In the genomic region with DNA sequence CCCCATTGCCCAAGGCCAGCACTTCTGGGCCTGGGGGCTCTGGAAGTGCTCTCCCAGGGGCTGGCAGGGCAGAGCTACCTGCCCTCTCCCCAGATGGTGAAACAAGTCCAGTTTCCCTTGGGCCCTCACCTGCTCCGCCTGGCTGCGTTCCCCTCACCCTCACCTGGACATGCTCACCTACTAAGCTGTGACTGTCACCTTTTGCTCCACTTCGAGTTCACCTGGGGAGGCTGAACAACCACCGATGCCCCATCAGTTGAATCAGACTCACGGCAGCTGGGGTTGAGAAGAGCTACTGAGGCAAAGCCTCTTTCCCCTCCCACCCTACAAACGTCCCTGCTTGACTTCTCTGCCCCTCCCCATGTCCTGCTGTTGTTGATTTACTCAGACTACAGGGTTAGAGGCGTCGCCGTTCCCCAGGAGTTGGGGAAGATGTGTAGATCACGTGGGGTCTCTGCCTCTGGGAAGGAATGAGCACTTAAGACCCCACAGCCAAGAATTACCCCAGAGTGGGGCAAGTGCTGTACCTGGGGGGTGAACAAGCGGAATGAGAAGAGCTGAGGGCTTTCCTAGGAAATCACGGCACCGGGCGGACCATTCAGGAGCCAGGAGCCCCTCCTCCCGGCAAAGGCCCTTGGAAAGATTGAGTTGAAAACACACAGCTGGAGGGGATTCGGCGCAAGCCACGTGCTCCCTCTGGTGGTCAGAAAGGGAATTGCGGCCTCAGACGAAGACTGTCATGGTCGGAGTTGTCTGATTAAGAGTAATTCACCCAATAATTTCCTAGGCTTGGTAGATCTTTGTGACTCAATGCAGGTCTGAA, we compare ENCODE assay signal across 8 cellular contexts. TPM values are rescaled to one million over a fixed set of nuclear protein-coding genes. Genes with fewer than 3 reads are reported as not detected.
DNase-seq lines count a peak whose midpoint lies in the region; ATAC-seq lines count a peak whose summit lies in the region.

No MANE protein-coding gene starts in this region.

- CTCF ChIA-PET in activated CD4-positive, alpha-beta memory T cell treated with anti-CD3 and anti-CD28 coated beads, Interleukin-2, amount 10 ng/mL, durations not matched to agents 7 days and 5 days (lab: Charles Lee), result interaction anchor here (0.9 to 10.3 kb wide), 28 partner anchors 7 to 643 kb away, joined by 3 to 189 read pairs (median 4); a partner anchor contains a TSS

- no peaks in the 10 kb centered on the region for H3K36me3 Mint-ChIP-seq in activated CD4-positive, alpha-beta memory T cell treated with anti-CD3 and anti-CD28 coated beads, Interleukin-2, amount 10 ng/mL, durations not matched to agents 7 days and 5 days (ENCODE audit: low read depth)

- ATAC-seq in HG03196 (IDR thresholded peaks at IDR 0.05; ENCODE audit: unreplicated experiment), result peak; percentile 26

- peaks cover 65% of the 10 kb centered on the region for H3K4me1 Mint-ChIP-seq in activated CD4-positive, alpha-beta memory T cell treated with anti-CD3 and anti-CD28 coated beads, Interleukin-2, amount 10 ng/mL, durations not matched to agents 7 days and 5 days

- peak overlapping the region; percentile 73 for H3K27ac Mint-ChIP-seq in activated CD4-positive, alpha-beta memory T cell treated with anti-CD3 and anti-CD28 coated beads, Interleukin-2, amount 10 ng/mL, durations not matched to agents 7 days and 5 days

- H3K9me3 Mint-ChIP-seq in activated CD4-positive, alpha-beta memory T cell treated with anti-CD3 and anti-CD28 coated beads, Interleukin-2, amount 10 ng/mL, durations not matched to agents 7 days and 5 days, result no peaks in the 10 kb centered on the region

- no peak overlapping the region for H3K4me3 Mint-ChIP-seq in activated CD4-positive, alpha-beta memory T cell treated with anti-CD3 and anti-CD28 coated beads, Interleukin-2, amount 10 ng/mL, durations not matched to agents 7 days and 5 days

- H3K27me3 Mint-ChIP-seq in activated CD4-positive, alpha-beta memory T cell treated with anti-CD3 and anti-CD28 coated beads, Interleukin-2, amount 10 ng/mL, durations not matched to agents 7 days and 5 days, result no peaks in the 10 kb centered on the region

- POLR2A ChIA-PET in activated CD4-positive, alpha-beta memory T cell treated with anti-CD3 and anti-CD28 coated beads, Interleukin-2, amount 10 ng/mL, durations not matched to agents 7 days and 5 days (lab: Charles Lee), result interaction anchor here (0.8 to 4.4 kb wide), 6 partner anchors 9 to 235 kb away, joined by 3 to 32 read pairs (median 10); a partner anchor contains a TSS

- peak; percentile 65 for DNase-seq in GDM1 (lab: John Stamatoyannopoulos, UW)
- peak; percentile 70 for DNase-seq in NCI-H774 (lab: John Stamatoyannopoulos, UW)
- DNase-seq in activated CD4-positive, alpha-beta memory T cell treated with anti-CD3 and anti-CD28 coated beads, Interleukin-2, amount 10 ng/mL, durations not matched to agents 7 days and 5 days, result peak; percentile 89
- DNase-seq in effector CD8-positive, alpha-beta T cell (lab: John Stamatoyannopoulos, UW), result peak; percentile 75
- DNase-seq in medulla oblongata (ENCODE audit: extremely low spot score), result peak; percentile 88
- peak; percentile 76 for DNase-seq in stimulated activated CD8-positive, alpha-beta memory T cell treated with anti-CD3 and anti-CD28 coated beads, Interleukin-12 subunit alpha, Interleukin-12 subunit beta, amount 100 ng/mL, for 4 hours (ENCODE audit: low read depth)
- DNase-seq in GM19238 (ENCODE audit: insufficient read length, low spot score), result no peak

RNA-seq across cellular contexts. Expression of a gene that starts 7.1 kb away (rescaled TPM):
- total RNA-seq in activated CD4-positive, alpha-beta memory T cell treated with anti-CD3 and anti-CD28 coated beads, Interleukin-2, amount 10 ng/mL, durations not matched to agents 7 days and 5 days, result under 1 TPM; 0.33 to 0.48 TPM

RNA-seq across cellular contexts. Expression of a gene that starts 20.4 kb away (rescaled TPM):
- total RNA-seq in activated CD4-positive, alpha-beta memory T cell treated with anti-CD3 and anti-CD28 coated beads, Interleukin-2, amount 10 ng/mL, durations not matched to agents 7 days and 5 days, result under 1 TPM in 1 of 2 experiments, not detected in 1; 0.03 TPM

RNA-seq across cellular contexts. Expression of a gene that starts 59.0 kb away (rescaled TPM):
- total RNA-seq in activated CD4-positive, alpha-beta memory T cell treated with anti-CD3 and anti-CD28 coated beads, Interleukin-2, amount 10 ng/mL, durations not matched to agents 7 days and 5 days, result not detected
